8 cellular contexts compared by ENCODE assay signal in genomic region chr14:20986811-20987210, GRCh38. TPM values are rescaled to one million over a fixed set of nuclear protein-coding genes. Genes with fewer than 3 reads are reported as not detected.
DNase-seq lines count a peak whose midpoint lies in the region; TF ChIP-seq lines count a peak whose summit lies in the region.
"Had no signal": no experiment of that assay in that cellular context is flagged by ENCODE, and none has a peak within 500 bp of the region (broad histone marks: within the 10 kb centered on the region; RNA-seq: fewer than 3 reads in every experiment).

No MANE protein-coding gene starts in this region.

- H3K4me1 Mint-ChIP-seq in activated naive CD4-positive, alpha-beta T cell treated with anti-CD3 and anti-CD28 coated beads, Interleukin-2, amount 10 ng/mL, durations not matched to agents 7 days and 5 days, result peaks cover 34% of the 10 kb centered on the region

- no peaks in the 10 kb centered on the region for H3K9me3 ChIP-seq in breast epithelium

- CTCF ChIA-PET in activated naive CD4-positive, alpha-beta T cell treated with anti-CD3 and anti-CD28 coated beads, Interleukin-2, amount 10 ng/mL, durations not matched to agents 7 days and 5 days (lab: Charles Lee), result interaction anchor here (1.2 to 3.4 kb wide), 2 partner anchors 16 to 82 kb away, joined by 3 to 13 read pairs; no protein-coding TSS in a partner anchor

- DNase-seq in HPDE6-E6E7 (ENCODE audit: extremely low spot score) (peak; percentile 96), breast epithelium (ENCODE audit: low spot score in 2 of 2) (peak in 1 of 2 donors; percentile 50), pulmonary artery endothelial cell (ENCODE audit: low read depth, low spot score) (peak; percentile 44), globus pallidus (ENCODE audit: low spot score) (no peak), NCI-H2196 treated with DMSO at 0.1 percent for 48 hours (lab: John Stamatoyannopoulos, UW; ENCODE audit: unreplicated experiment) (no peak)
- no peak for DNase-seq in activated naive CD4-positive, alpha-beta T cell treated with anti-CD3 and anti-CD28 coated beads, Interleukin-2, amount 10 ng/mL, durations not matched to agents 7 days and 5 days
- DNase-seq: stimulated activated CD4-positive, alpha-beta T cell treated with anti-CD3 and anti-CD28 coated beads, Interleukin-12 subunit alpha, Interleukin-12 subunit beta, amount 100 ng/mL, for 4 hours had no signal

- H3K4me3 Mint-ChIP-seq in activated naive CD4-positive, alpha-beta T cell treated with anti-CD3 and anti-CD28 coated beads, Interleukin-2, amount 10 ng/mL, durations not matched to agents 7 days and 5 days, result no peak overlapping the region

- peak overlapping the region; percentile 82 to 89 for H3K27ac ChIP-seq in breast epithelium

- TF ChIP-seq CTCF in breast epithelium (IDR thresholded peaks at IDR 0.05), result no peak

- no peak overlapping the region for H3K27ac Mint-ChIP-seq in activated naive CD4-positive, alpha-beta T cell treated with anti-CD3 and anti-CD28 coated beads, Interleukin-2, amount 10 ng/mL, durations not matched to agents 7 days and 5 days

- H3K4me3 ChIP-seq in breast epithelium, result no peak overlapping the region

- intact Hi-C loops in breast epithelium (cut with DNase I; ENCODE audit: low total_unique reads), result no loop called here

- no peaks in the 10 kb centered on the region for H3K36me3 ChIP-seq in breast epithelium

- peaks cover 7% of the 10 kb centered on the region for H3K36me3 Mint-ChIP-seq in activated naive CD4-positive, alpha-beta T cell treated with anti-CD3 and anti-CD28 coated beads, Interleukin-2, amount 10 ng/mL, durations not matched to agents 7 days and 5 days

- H3K27me3 ChIP-seq in breast epithelium, result no peaks in the 10 kb centered on the region

- H3K9me3 Mint-ChIP-seq in activated naive CD4-positive, alpha-beta T cell treated with anti-CD3 and anti-CD28 coated beads, Interleukin-2, amount 10 ng/mL, durations not matched to agents 7 days and 5 days, result no peaks in the 10 kb centered on the region

- H3K27me3 Mint-ChIP-seq in activated naive CD4-positive, alpha-beta T cell treated with anti-CD3 and anti-CD28 coated beads, Interleukin-2, amount 10 ng/mL, durations not matched to agents 7 days and 5 days, result peaks cover 12% of the 10 kb centered on the region

- peaks cover 5 to 20% of the 10 kb centered on the region in 2 donors for H3K4me1 ChIP-seq in breast epithelium

- no peak for TF ChIP-seq POLR2A in breast epithelium (IDR thresholded peaks at IDR 0.05)

RNA-seq across cellular contexts. Expression of gene METTL17, which starts 3.0 kb away (rescaled TPM):
- 100 to 1,000 TPM in 1 of 3 donors, 10 to 100 TPM in 2; 78.6 to 105 (median 89.5) TPM for total RNA-seq in breast epithelium
- 31.9 and 33.2 TPM in 2 replicates for total RNA-seq in pulmonary artery endothelial cell

RNA-seq across cellular contexts. Expression of gene SLC39A2, which starts 12.3 kb away (rescaled TPM):
- total RNA-seq in breast epithelium (under 1 TPM in 1 of 3 donors, not detected in 2; 0.59 TPM), pulmonary artery endothelial cell (not detected in 2 replicates)

RNA-seq across cellular contexts. Expression of gene RNASE2, which starts 31.5 kb away (rescaled TPM):
- total RNA-seq in breast epithelium (1 to 10 TPM; 1.3 to 3.2 (median 2.0) TPM), pulmonary artery endothelial cell (not detected in 2 replicates)
- total RNA-seq: T-helper 1 cell treated with Interleukin-12 subunit alpha and Interleukin-12 subunit beta and Interleukin-4 antibody, amounts not matched to agents 30 ng/mL and 1 ng/mL, for 36 hours had no signal

RNA-seq across cellular contexts. Expression of gene NDRG2, which starts 38.0 kb away (rescaled TPM):
- total RNA-seq in breast epithelium, result 100 to 1,000 TPM; 251 to 693 (median 258) TPM
- 0.11 and 0.13 TPM in 2 replicates for total RNA-seq in pulmonary artery endothelial cell

RNA-seq across cellular contexts. Expression of gene TPPP2, which starts 43.2 kb away (rescaled TPM):
- total RNA-seq in breast epithelium, result under 1 TPM in 1 of 3 donors, not detected in 2; 0.15 TPM
- not detected in 2 replicates for total RNA-seq in pulmonary artery endothelial cell
- total RNA-seq: T-helper 1 cell treated with Interleukin-12 subunit alpha and Interleukin-12 subunit beta and Interleukin-4 antibody, amounts not matched to agents 30 ng/mL and 1 ng/mL, for 36 hours had no signal

Comparison
In these comparisons a context has a peak if more than half of its experiments do, and no peak if none do; other contexts are left out.
1. DNase-seq: peak in HPDE6-E6E7 (single experiment) and pulmonary artery endothelial cell (single experiment); none in globus pallidus (single experiment), activated naive CD4-positive, alpha-beta T cell treated with anti-CD3 and anti-CD28 coated beads, Interleukin-2, amount 10 ng/mL, durations not matched to agents 7 days and 5 days (single experiment) and NCI-H2196 treated with DMSO at 0.1 percent for 48 hours (single experiment).